ENCODE assay signal across 1 cellular context in the genomic region with DNA sequence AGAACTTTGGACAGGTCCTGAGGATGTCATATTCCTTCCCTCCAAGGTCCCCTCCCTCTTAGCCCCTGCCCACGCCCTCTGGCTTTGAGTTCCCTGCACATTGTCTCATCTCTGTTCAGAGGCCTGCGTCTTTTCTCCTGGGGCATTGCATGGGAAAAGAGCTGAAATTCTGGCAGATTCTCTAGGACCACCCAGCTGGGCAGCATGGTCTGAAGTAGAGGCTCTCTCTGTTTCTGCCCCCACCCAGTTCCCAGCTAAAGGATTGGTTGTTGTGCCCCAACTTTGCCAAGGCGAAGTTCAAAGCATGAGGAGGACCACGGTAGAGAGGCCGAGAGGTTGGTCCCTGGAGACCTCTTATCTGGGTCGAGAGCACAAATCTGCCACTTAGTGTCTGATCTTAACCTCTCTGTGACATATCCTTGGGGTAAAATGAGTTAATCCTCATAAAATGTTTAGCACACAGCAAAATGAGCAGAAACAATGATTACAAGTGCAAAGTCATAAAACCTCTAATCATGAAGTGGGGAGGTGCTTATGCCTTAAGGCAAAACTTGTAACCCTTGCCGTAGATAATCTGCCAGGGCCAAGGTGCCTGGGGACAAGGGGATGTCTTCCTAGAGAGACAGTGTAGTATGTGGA.
TF ChIP-seq lines count a peak whose summit lies in the region.

No MANE protein-coding gene starts in this region.

TF ChIP-seq in HEK293, 187 proteins besides CTCF, POLR2A, EP300 and RAD21 (continued from another document):
- TF ChIP-seq, protein P1, sequence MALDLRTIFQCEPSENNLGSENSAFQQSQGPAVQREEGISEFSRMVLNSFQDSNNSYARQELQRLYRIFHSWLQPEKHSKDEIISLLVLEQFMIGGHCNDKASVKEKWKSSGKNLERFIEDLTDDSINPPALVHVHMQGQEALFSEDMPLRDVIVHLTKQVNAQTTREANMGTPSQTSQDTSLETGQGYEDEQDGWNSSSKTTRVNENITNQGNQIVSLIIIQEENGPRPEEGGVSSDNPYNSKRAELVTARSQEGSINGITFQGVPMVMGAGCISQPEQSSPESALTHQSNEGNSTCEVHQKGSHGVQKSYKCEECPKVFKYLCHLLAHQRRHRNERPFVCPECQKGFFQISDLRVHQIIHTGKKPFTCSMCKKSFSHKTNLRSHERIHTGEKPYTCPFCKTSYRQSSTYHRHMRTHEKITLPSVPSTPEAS (tag by site-specific recombination; IDR thresholded peaks at IDR 0.05): no peak
- TF ChIP-seq ZNF404 (tag by site-specific recombination; IDR thresholded peaks at IDR 0.05): no peak
- TF ChIP-seq, protein P2, sequence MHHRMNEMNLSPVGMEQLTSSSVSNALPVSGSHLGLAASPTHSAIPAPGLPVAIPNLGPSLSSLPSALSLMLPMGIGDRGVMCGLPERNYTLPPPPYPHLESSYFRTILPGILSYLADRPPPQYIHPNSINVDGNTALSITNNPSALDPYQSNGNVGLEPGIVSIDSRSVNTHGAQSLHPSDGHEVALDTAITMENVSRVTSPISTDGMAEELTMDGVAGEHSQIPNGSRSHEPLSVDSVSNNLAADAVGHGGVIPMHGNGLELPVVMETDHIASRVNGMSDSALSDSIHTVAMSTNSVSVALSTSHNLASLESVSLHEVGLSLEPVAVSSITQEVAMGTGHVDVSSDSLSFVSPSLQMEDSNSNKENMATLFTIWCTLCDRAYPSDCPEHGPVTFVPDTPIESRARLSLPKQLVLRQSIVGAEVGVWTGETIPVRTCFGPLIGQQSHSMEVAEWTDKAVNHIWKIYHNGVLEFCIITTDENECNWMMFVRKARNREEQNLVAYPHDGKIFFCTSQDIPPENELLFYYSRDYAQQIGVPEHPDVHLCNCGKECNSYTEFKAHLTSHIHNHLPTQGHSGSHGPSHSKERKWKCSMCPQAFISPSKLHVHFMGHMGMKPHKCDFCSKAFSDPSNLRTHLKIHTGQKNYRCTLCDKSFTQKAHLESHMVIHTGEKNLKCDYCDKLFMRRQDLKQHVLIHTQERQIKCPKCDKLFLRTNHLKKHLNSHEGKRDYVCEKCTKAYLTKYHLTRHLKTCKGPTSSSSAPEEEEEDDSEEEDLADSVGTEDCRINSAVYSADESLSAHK (tag by site-specific recombination; IDR thresholded peaks at IDR 0.05): peak; percentile 75
- TF ChIP-seq ZNF19 (tag by site-specific recombination; IDR thresholded peaks at IDR 0.05; ENCODE audit: low read depth): no peak
- TF ChIP-seq, protein P3, sequence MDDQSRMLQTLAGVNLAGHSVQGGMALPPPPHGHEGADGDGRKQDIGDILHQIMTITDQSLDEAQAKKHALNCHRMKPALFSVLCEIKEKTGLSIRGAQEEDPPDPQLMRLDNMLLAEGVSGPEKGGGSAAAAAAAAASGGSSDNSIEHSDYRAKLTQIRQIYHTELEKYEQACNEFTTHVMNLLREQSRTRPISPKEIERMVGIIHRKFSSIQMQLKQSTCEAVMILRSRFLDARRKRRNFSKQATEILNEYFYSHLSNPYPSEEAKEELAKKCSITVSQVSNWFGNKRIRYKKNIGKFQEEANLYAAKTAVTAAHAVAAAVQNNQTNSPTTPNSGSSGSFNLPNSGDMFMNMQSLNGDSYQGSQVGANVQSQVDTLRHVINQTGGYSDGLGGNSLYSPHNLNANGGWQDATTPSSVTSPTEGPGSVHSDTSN (CRISPR knock-in tag; IDR thresholded peaks at IDR 0.05): no peak
- TF ChIP-seq, protein P4, sequence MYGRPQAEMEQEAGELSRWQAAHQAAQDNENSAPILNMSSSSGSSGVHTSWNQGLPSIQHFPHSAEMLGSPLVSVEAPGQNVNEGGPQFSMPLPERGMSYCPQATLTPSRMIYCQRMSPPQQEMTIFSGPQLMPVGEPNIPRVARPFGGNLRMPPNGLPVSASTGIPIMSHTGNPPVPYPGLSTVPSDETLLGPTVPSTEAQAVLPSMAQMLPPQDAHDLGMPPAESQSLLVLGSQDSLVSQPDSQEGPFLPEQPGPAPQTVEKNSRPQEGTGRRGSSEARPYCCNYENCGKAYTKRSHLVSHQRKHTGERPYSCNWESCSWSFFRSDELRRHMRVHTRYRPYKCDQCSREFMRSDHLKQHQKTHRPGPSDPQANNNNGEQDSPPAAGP (tag by site-specific recombination; IDR thresholded peaks at IDR 0.05): no peak
- peak; percentile 79 for TF ChIP-seq TCF7L2 (IDR thresholded peaks at IDR 0.05; ENCODE audit: borderline replicate concordance, low read depth, low read length)
- no peak for TF ChIP-seq ZFP69B (tag by site-specific recombination; IDR thresholded peaks at IDR 0.05)
- TF ChIP-seq ZNF266 (tag by site-specific recombination; IDR thresholded peaks at IDR 0.05; ENCODE audit: low read depth): no peak
- no peak for TF ChIP-seq ZBTB48 (tag by site-specific recombination; IDR thresholded peaks at IDR 0.05)
- TF ChIP-seq GLI2 (tag by site-specific recombination; IDR thresholded peaks at IDR 0.05; ENCODE audit: borderline replicate concordance, low read depth): peak; percentile 69; the same call in 1 of the 2 replicates
- no peak for TF ChIP-seq ZNF184 (tag by site-specific recombination; IDR thresholded peaks at IDR 0.05)
- TF ChIP-seq, protein P5, sequence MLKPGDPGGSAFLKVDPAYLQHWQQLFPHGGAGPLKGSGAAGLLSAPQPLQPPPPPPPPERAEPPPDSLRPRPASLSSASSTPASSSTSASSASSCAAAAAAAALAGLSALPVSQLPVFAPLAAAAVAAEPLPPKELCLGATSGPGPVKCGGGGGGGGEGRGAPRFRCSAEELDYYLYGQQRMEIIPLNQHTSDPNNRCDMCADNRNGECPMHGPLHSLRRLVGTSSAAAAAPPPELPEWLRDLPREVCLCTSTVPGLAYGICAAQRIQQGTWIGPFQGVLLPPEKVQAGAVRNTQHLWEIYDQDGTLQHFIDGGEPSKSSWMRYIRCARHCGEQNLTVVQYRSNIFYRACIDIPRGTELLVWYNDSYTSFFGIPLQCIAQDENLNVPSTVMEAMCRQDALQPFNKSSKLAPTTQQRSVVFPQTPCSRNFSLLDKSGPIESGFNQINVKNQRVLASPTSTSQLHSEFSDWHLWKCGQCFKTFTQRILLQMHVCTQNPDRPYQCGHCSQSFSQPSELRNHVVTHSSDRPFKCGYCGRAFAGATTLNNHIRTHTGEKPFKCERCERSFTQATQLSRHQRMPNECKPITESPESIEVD (tag by site-specific recombination; IDR thresholded peaks at IDR 0.05): peak; percentile 94
- TF ChIP-seq ZNF571 (tag by site-specific recombination; IDR thresholded peaks at IDR 0.05): no peak
- TF ChIP-seq GLIS2 (tag by site-specific recombination; IDR thresholded peaks at IDR 0.05): no peak
- TF ChIP-seq, protein P6, sequence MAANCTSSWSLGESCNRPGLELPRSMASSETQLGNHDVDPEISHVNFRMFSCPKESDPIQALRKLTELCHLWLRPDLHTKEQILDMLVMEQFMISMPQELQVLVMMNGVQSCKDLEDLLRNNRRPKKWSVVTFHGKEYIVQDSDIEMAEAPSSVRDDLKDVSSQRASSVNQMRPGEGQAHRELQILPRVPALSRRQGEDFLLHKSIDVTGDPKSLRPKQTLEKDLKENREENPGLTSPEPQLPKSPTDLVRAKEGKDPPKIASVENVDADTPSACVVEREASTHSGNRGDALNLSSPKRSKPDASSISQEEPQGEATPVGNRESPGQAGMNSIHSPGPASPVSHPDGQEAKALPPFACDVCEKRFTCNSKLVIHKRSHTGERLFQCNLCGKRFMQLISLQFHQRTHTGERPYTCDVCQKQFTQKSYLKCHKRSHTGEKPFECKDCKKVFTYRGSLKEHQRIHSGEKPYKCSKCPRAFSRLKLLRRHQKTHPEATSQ (tag by site-specific recombination; IDR thresholded peaks at IDR 0.05): no peak
- peak; percentile 64; the same call in 1 of the 2 replicates for TF ChIP-seq KLF10 (tag by site-specific recombination; IDR thresholded peaks at IDR 0.05)
- no peak; the same call in 1 of the 2 replicates for TF ChIP-seq KLF1 (tag by site-specific recombination; IDR thresholded peaks at IDR 0.05)
- TF ChIP-seq ZNF791 (tag by site-specific recombination; IDR thresholded peaks at IDR 0.05): no peak
- TF ChIP-seq ZNF23 (tag by site-specific recombination; IDR thresholded peaks at IDR 0.05; ENCODE audit: borderline replicate concordance): no peak
- TF ChIP-seq ZNF16 (tag by site-specific recombination; IDR thresholded peaks at IDR 0.05; ENCODE audit: low read depth): no peak
- TF ChIP-seq ZNF354C (tag by site-specific recombination; IDR thresholded peaks at IDR 0.05; ENCODE audit: borderline replicate concordance, low read depth): no peak
- no peak for TF ChIP-seq REPIN1 (tag by site-specific recombination; IDR thresholded peaks at IDR 0.05; ENCODE audit: low read depth)
- TF ChIP-seq ZBTB21 (tag by site-specific recombination; IDR thresholded peaks at IDR 0.05): no peak
- no peak for TF ChIP-seq ZNF701 (tag by site-specific recombination; IDR thresholded peaks at IDR 0.05)
